Comparison of ENCODE assay signal across 11 cellular contexts in the genomic region with DNA sequence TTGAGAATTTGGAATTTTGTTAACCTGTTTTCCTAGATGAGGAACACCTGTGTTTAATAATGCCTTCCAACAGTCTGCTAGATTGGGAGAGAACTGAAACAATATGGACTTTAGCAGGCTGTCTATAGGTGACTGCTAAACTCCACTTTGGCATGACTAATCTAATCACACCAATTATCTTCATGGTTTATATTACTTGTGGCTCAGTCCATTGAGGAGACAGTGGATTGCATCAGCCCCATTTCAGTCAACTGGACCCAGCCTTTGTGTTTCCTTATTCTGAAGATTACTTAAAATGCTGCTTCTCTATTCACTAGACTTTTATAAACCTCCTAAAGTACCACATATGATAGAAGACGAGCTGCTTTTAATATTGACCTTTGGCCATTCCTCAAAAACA.
A peak's percentile ranks its signal among the peaks of the same experiment; 100 is the strongest.
DNase-seq lines count a peak whose midpoint lies in the region; ATAC-seq and TF ChIP-seq lines count a peak whose summit lies in the region.
"Had no signal": no experiment of that assay in that cellular context is flagged by ENCODE, and none has a peak within 500 bp of the region (broad histone marks: within the 10 kb centered on the region; RNA-seq: fewer than 3 reads in every experiment).

No MANE protein-coding gene starts in this region.

- no peak overlapping the region for H3K4me2 ChIP-seq in MM.1S (ENCODE audit: low read depth, low read length)

- H3K36me3 ChIP-seq in mucosa of rectum (ENCODE audit: control insufficient read depth in 2 of 2, insufficient read depth in 2 of 2, low read length in 2 of 2), result no peaks in the 10 kb centered on the region
- no peaks in the 10 kb centered on the region for H3K36me3 ChIP-seq in MM.1S (replicated peaks; ENCODE audit: insufficient read depth, low read length)

- in situ Hi-C loops in astrocyte of the spinal cord (cut with HindIII; ENCODE audit: low sequenced_read_pairs), result no loop called here

- no peaks in the 10 kb centered on the region for H3F3A ChIP-seq in MM.1S (ENCODE audit: insufficient read depth, low read length)

- intact Hi-C loops in Right ventricle myocardium superior (cut with DNase I), result loop anchor here (5.0 kb wide), 1 partner anchor 566 kb away; a partner anchor contains a TSS

- TF ChIP-seq CTCF in astrocyte of the spinal cord (IDR thresholded peaks at IDR 0.05; ENCODE audit: low read depth, low read length) (no peak), MM.1S (IDR thresholded peaks at IDR 0.05; ENCODE audit: low read length) (no peak)

- H3K9me2 ChIP-seq in MM.1S (replicated peaks; ENCODE audit: insufficient read depth, low read length), result no peaks in the 10 kb centered on the region

- H3K4me3 ChIP-seq in astrocyte of the spinal cord (ENCODE audit: low read depth, low read length) (no peak overlapping the region), mucosa of rectum (ENCODE audit: low read length in 2 of 2) (no peak overlapping the region), MM.1S (ENCODE audit: low read length) (no peak overlapping the region)
- H3K4me3 ChIP-seq: SK-N-MC had no signal

- no peak overlapping the region for H2AFZ ChIP-seq in MM.1S (ENCODE audit: low read length)

- no peaks in the 10 kb centered on the region for H4K20me1 ChIP-seq in MM.1S (ENCODE audit: insufficient read depth, low read length)

- H3K27me3 ChIP-seq in mucosa of rectum (ENCODE audit: control insufficient read depth in 2 of 2, insufficient read depth in 2 of 2, low read length in 2 of 2), result no peaks in the 10 kb centered on the region
- H3K27me3 ChIP-seq in MM.1S (replicated peaks; ENCODE audit: insufficient read depth, low read length), result no peaks in the 10 kb centered on the region

- H3K79me2 ChIP-seq in MM.1S (ENCODE audit: low read length), result no peaks in the 10 kb centered on the region

- H3K9ac ChIP-seq in mucosa of rectum (ENCODE audit: low read depth in 1 of 2, low read length in 2 of 2) (no peak overlapping the region), MM.1S (ENCODE audit: low read length) (no peak overlapping the region)

- DNase-seq in ELR (ENCODE audit: low read depth), result peak; percentile 51
- peak; percentile 37 for DNase-seq in NCI-H146 (lab: John Stamatoyannopoulos, UW)
- peak; percentile 17 for DNase-seq in astrocyte of the spinal cord (ENCODE audit: low read depth, low spot score)
- no peak for DNase-seq in MM.1S
- no peak for DNase-seq in NCI-H526 treated with DMSO at 0.1 percent for 48 hours (lab: John Stamatoyannopoulos, UW)
- DNase-seq in Right ventricle myocardium superior, result no peak
- DNase-seq: activated effector memory CD4-positive, alpha-beta T cell treated with anti-CD3 and anti-CD28 coated beads, Interleukin-2, amount 50 U/mL, for 16 hours had no signal

- peaks cover 8 to 19% of the 10 kb centered on the region in 2 donors for H3K4me1 ChIP-seq in mucosa of rectum (ENCODE audit: control insufficient read depth in 2 of 2, insufficient read depth in 2 of 2, low read length in 2 of 2)
- no peaks in the 10 kb centered on the region; the same call in 1 of the 2 replicates for H3K4me1 ChIP-seq in MM.1S (ENCODE audit: low read length)

- peak overlapping the region; percentile 18 to 46 for H3K27ac ChIP-seq in mucosa of rectum (ENCODE audit: low read depth in 2 of 2, low read length in 2 of 2)
- no peak overlapping the region for H3K27ac ChIP-seq in MM.1S (ENCODE audit: low read length)
- H3K27ac ChIP-seq: SK-N-MC had no signal

- H3K9me3 ChIP-seq in mucosa of rectum (ENCODE audit: control insufficient read depth in 2 of 2, low read length in 2 of 2), result no peaks in the 10 kb centered on the region
- no peaks in the 10 kb centered on the region for H3K9me3 ChIP-seq in MM.1S (replicated peaks; ENCODE audit: insufficient read depth, low read length)

- ATAC-seq in Right ventricle myocardium superior (ENCODE audit: poor library complexity) (no peak), GM21737 (IDR thresholded peaks at IDR 0.05; ENCODE audit: unreplicated experiment) (no peak)
- ATAC-seq: activated CD4-positive, alpha-beta T cell treated with anti-CD3 and anti-CD28 coated beads for 36 hours had no signal

Comparison
In these comparisons a context has a peak if more than half of its experiments do, and no peak if none do; other contexts are left out.
1. DNase-seq: peak in ELR (single experiment), NCI-H146 (single experiment) and astrocyte of the spinal cord (single experiment); none in MM.1S (single experiment), NCI-H526 treated with DMSO at 0.1 percent for 48 hours (single experiment) and Right ventricle myocardium superior (single experiment).